15 cellular contexts compared by ENCODE assay signal in genomic region chr21:45914321-45914845, GRCh38.
DNase-seq lines count a peak whose midpoint lies in the region; ATAC-seq and TF ChIP-seq lines count a peak whose summit lies in the region.
"Had no signal": no experiment of that assay in that cellular context is flagged by ENCODE, and none has a peak within 500 bp of the region (broad histone marks: within the 10 kb centered on the region; RNA-seq: fewer than 3 reads in every experiment).

No MANE protein-coding gene starts in this region.

- CTCF ChIA-PET in PC-9 (lab: Charles Lee) = no interaction called here

- DNase-seq in PC-9 = no peak
- DNase-seq in nephron progenitor cell = no peak
- peak; percentile 4 to 39 for DNase-seq in psoas muscle
- DNase-seq in dermis blood vessel endothelial cell = no peak
- DNase-seq in foreskin melanocyte = no peak
- DNase-seq: Caco-2; CD4-positive, alpha-beta T cell; H7; HFFc6 had no signal

- H3K27me3 ChIP-seq in BLaER1 treated with 17β-estradiol and CSF1 and Interleukin-3, amounts not matched to agents 10 nM and 100 nM = no peaks in the 10 kb centered on the region
- H3K27me3 ChIP-seq in PC-9 (ENCODE audit: insufficient read depth, low read depth) (no peaks in the 10 kb centered on the region), psoas muscle (ENCODE audit: insufficient read depth in 3 of 3, low read length in 2 of 3) (peaks cover 0 to 15% (median 2%) of the 10 kb centered on the region in 3 donors)

- H3K9me3 Mint-ChIP-seq in nephron progenitor cell = no peaks in the 10 kb centered on the region
- H3K9me3 Mint-ChIP-seq: CD4-positive, alpha-beta T cell; GM23338; HFFc6 had no signal

- H3K4me3 Mint-ChIP-seq in nephron progenitor cell = no peak overlapping the region
- H3K4me3 Mint-ChIP-seq: B cell; CD4-positive, alpha-beta T cell; GM23338; HFFc6 had no signal

- TF ChIP-seq CTCF in PC-9 (conservative IDR thresholded peaks at IDR 0.05) (no peak), nephron progenitor cell (IDR thresholded peaks at IDR 0.05) (no peak), psoas muscle (IDR thresholded peaks at IDR 0.05) (no peak)

- H3K4me1 ChIP-seq in BLaER1 treated with 17β-estradiol and CSF1 and Interleukin-3, amounts not matched to agents 10 nM and 100 nM = peaks cover 34 to 71% (median 63%) of the 10 kb centered on the region in 10 experiments
- H3K4me1 ChIP-seq in PC-9 (replicated peaks; ENCODE audit: insufficient read depth) = peaks cover 41% of the 10 kb centered on the region
- no peaks in the 10 kb centered on the region for H3K4me1 ChIP-seq in psoas muscle
- H3K4me1 ChIP-seq: Caco-2 had no signal

- POLR2A ChIA-PET in PC-9 (lab: Charles Lee; ENCODE audit: unreplicated experiment) = no interaction called here

- H3K27ac Mint-ChIP-seq in nephron progenitor cell = peak overlapping the region; percentile 42
- H3K27ac Mint-ChIP-seq: B cell; CD4-positive, alpha-beta T cell; GM23338; HFFc6 had no signal

- H3K27ac ChIP-seq in BLaER1 treated with 17β-estradiol and CSF1 and Interleukin-3, amounts not matched to agents 10 nM and 100 nM = no peak overlapping the region
- H3K27ac ChIP-seq in PC-9 (no peak overlapping the region), psoas muscle (no peak overlapping the region)
- H3K27ac ChIP-seq: C4-2B had no signal

- H3K4me3 ChIP-seq in BLaER1 treated with 17β-estradiol and CSF1 and Interleukin-3, amounts not matched to agents 10 nM and 100 nM = no peak overlapping the region
- H3K4me3 ChIP-seq in PC-9 (no peak overlapping the region), psoas muscle (no peak overlapping the region)
- H3K4me3 ChIP-seq: GM23338 had no signal

- peaks cover 4% of the 10 kb centered on the region for H3K27me3 Mint-ChIP-seq in nephron progenitor cell (ENCODE audit: low read depth, poor library complexity)
- H3K27me3 Mint-ChIP-seq: B cell; CD4-positive, alpha-beta T cell had no signal

- no TSS peak for BruUV-seq in PC-9 (replicated peaks; lab: Mats Ljungman, UMichigan)

- ATAC-seq in psoas muscle (no peak), HG03045 (IDR thresholded peaks at IDR 0.05; ENCODE audit: unreplicated experiment) (no peak)
- ATAC-seq: GM23338, HCT116 had no signal

- no peaks in the 10 kb centered on the region for H3K9me3 ChIP-seq in BLaER1 treated with 17β-estradiol and CSF1 and Interleukin-3, amounts not matched to agents 10 nM and 100 nM (replicated peaks in 1 of 11)
- H3K9me3 ChIP-seq in PC-9 (ENCODE audit: insufficient read depth, low read depth) (no peaks in the 10 kb centered on the region), psoas muscle (no peaks in the 10 kb centered on the region)
- H3K9me3 ChIP-seq: Caco-2 had no signal

- peaks cover 0 to 16% (median 0%) of the 10 kb centered on the region in 11 experiments; a peak in 6 of 22 replicates for H3K36me3 ChIP-seq in BLaER1 treated with 17β-estradiol and CSF1 and Interleukin-3, amounts not matched to agents 10 nM and 100 nM
- H3K36me3 ChIP-seq in PC-9 (ENCODE audit: low read depth) (no peaks in the 10 kb centered on the region), psoas muscle (ENCODE audit: insufficient read depth in 1 of 2, low read depth in 1 of 2) (no peaks in the 10 kb centered on the region)

- H3K9me2 ChIP-seq in PC-9 (ENCODE audit: insufficient read depth) = no peaks in the 10 kb centered on the region

- H3K79me2 ChIP-seq in PC-9 (ENCODE audit: low read depth) = no peaks in the 10 kb centered on the region

- H3K4me1 Mint-ChIP-seq in nephron progenitor cell = peaks cover 57% of the 10 kb centered on the region
- H3K4me1 Mint-ChIP-seq: B cell, GM23338 had no signal

- H3K9ac ChIP-seq in BLaER1 treated with 17β-estradiol and CSF1 and Interleukin-3, amounts not matched to agents 10 nM and 100 nM = no peak overlapping the region; a peak in 2 of 22 replicates

- no peaks in the 10 kb centered on the region for H4K20me1 ChIP-seq in BLaER1 treated with 17β-estradiol and CSF1 and Interleukin-3, amounts not matched to agents 10 nM and 100 nM
- H4K20me1 ChIP-seq in PC-9 (ENCODE audit: insufficient read depth) = no peaks in the 10 kb centered on the region

- intact Hi-C loops in PC-9 (cut with micrococcal nuclease; ENCODE audit: unreplicated experiment) = no loop called here
- intact Hi-C loops in psoas muscle (cut with DNase I) = no loop called here

- no peak overlapping the region for H2AFZ ChIP-seq in PC-9
- H2AFZ ChIP-seq: GM23338 had no signal

- peaks cover 11% of the 10 kb centered on the region; the same call in 1 of the 2 replicates for H3F3A ChIP-seq in PC-9 (ENCODE audit: insufficient read depth, low read depth)

- H3K4me2 ChIP-seq in BLaER1 treated with 17β-estradiol and CSF1 and Interleukin-3, amounts not matched to agents 10 nM and 100 nM = peak overlapping the region in 6 of 11 experiments; percentile 78 to 95 (median 85); a peak in 6 of 22 replicates
- H3K4me2 ChIP-seq in PC-9 = peak overlapping the region; percentile 56; the same call in 1 of the 2 replicates
- H3K4me2 ChIP-seq: GM23338 had no signal

- H3K36me3 Mint-ChIP-seq in nephron progenitor cell (ENCODE audit: low read depth) = no peaks in the 10 kb centered on the region

- WGBS in psoas muscle, 3 donors = 81 to 87% (median 83%) methylated on average over 22 of the region's 22 CpGs

Comparison
In these comparisons a context has a peak if more than half of its experiments do, and no peak if none do; other contexts are left out.
1. DNase-seq: peak in psoas muscle (2 of 2); none in PC-9 (0 of 2), nephron progenitor cell (single experiment), dermis blood vessel endothelial cell (single experiment) and foreskin melanocyte (single experiment).